ENCODE assay signal across 26 cellular contexts in genomic region chr13:96093296-96094006, GRCh38. TPM values are rescaled to one million over a fixed set of nuclear protein-coding genes. Genes with fewer than 3 reads are reported as not detected.
"Had no signal": no experiment of that assay in that cellular context is flagged by ENCODE, and none has a peak within 500 bp of the region (broad histone marks: within the 10 kb centered on the region; RNA-seq: fewer than 3 reads in every experiment).

No MANE protein-coding gene starts in this region.

- H3K4me1 Mint-ChIP-seq: activated naive CD8-positive, alpha-beta T cell treated with anti-CD3 and anti-CD28 coated beads, Interleukin-2, amount 50 U/mL, for 24 hours; T-helper 17 cell had no signal

- DNase-seq: activated B cell treated with CpG ODN at 0.5 μM for 24 hours; activated CD4-positive, alpha-beta memory T cell treated with anti-CD3 and anti-CD28 coated beads for 36 hours; activated CD4-positive, alpha-beta T cell treated with anti-CD3 and anti-CD28 coated beads for 36 hours; activated gamma-delta T cell; activated naive CD4-positive, alpha-beta T cell treated with anti-CD3 and anti-CD28 coated beads, Interleukin-2, amount 50 U/mL, for 16 hours; activated naive CD8-positive, alpha-beta T cell treated with anti-CD3 and anti-CD28 coated beads, Interleukin-2, amount 50 U/mL, for 24 hours; activated T-cell treated with anti-CD3 and anti-CD28 coated beads for 4 hours; effector CD8-positive, alpha-beta T cell; heart left ventricle; nephron progenitor cell; occipital lobe; posterior cingulate gyrus; small intestine; stimulated activated CD4-positive, alpha-beta T cell treated with anti-CD3 and anti-CD28 coated beads, Interleukin-15, amount 100 ng/mL, for 24 hours; stomach; T-helper 17 cell; transverse colon; uterus had no signal

- ATAC-seq: activated CD4-positive, alpha-beta T cell treated with anti-CD3 and anti-CD28 coated beads for 36 hours; activated naive CD8-positive, alpha-beta T cell treated with anti-CD3 and anti-CD28 coated beads, Interleukin-2, amount 50 U/mL, for 24 hours; heart left ventricle; sciatic nerve; stimulated activated memory B cell treated with anti-CD40 and anti-IgM and Interleukin-4, amounts not matched to agents 10 μg/mL and 1 μg/mL and 100 μg/mL, for 72 hours; T-helper 17 cell had no signal

- H3K9me3 ChIP-seq: heart left ventricle, stomach, suprapubic skin, transverse colon, uterus had no signal

- H3K36me3 ChIP-seq: heart left ventricle, stomach, suprapubic skin, transverse colon, uterus had no signal

- H3K36me3 Mint-ChIP-seq: memory B cell; stimulated activated memory B cell treated with anti-CD40 and anti-IgM and Interleukin-4, amounts not matched to agents 10 μg/mL and 1 μg/mL and 100 μg/mL, for 72 hours had no signal

- H3K4me3 ChIP-seq: heart left ventricle, stomach, suprapubic skin, transverse colon, uterus had no signal

- H3K4me3 Mint-ChIP-seq: activated B cell treated with CpG ODN at 0.5 μM for 24 hours; activated CD4-positive, alpha-beta memory T cell treated with anti-CD3 and anti-CD28 coated beads for 36 hours; activated CD4-positive, alpha-beta T cell treated with anti-CD3 and anti-CD28 coated beads for 36 hours; activated naive CD8-positive, alpha-beta T cell treated with anti-CD3 and anti-CD28 coated beads, Interleukin-2, amount 50 U/mL, for 24 hours; memory B cell; nephron progenitor cell; stimulated activated memory B cell treated with anti-CD40 and anti-IgM and Interleukin-4, amounts not matched to agents 10 μg/mL and 1 μg/mL and 100 μg/mL, for 72 hours had no signal

- H3K9me3 Mint-ChIP-seq: activated B cell treated with CpG ODN at 0.5 μM for 24 hours; activated CD4-positive, alpha-beta memory T cell treated with anti-CD3 and anti-CD28 coated beads for 36 hours; activated naive CD8-positive, alpha-beta T cell treated with anti-CD3 and anti-CD28 coated beads, Interleukin-2, amount 50 U/mL, for 24 hours; memory B cell; nephron progenitor cell; stimulated activated memory B cell treated with anti-CD40 and anti-IgM and Interleukin-4, amounts not matched to agents 10 μg/mL and 1 μg/mL and 100 μg/mL, for 72 hours had no signal

- H3K27ac Mint-ChIP-seq: activated B cell treated with CpG ODN at 0.5 μM for 24 hours; activated CD4-positive, alpha-beta memory T cell treated with anti-CD3 and anti-CD28 coated beads for 36 hours; activated CD4-positive, alpha-beta T cell treated with anti-CD3 and anti-CD28 coated beads for 36 hours; activated naive CD8-positive, alpha-beta T cell treated with anti-CD3 and anti-CD28 coated beads, Interleukin-2, amount 50 U/mL, for 24 hours; memory B cell; nephron progenitor cell; stimulated activated memory B cell treated with anti-CD40 and anti-IgM and Interleukin-4, amounts not matched to agents 10 μg/mL and 1 μg/mL and 100 μg/mL, for 72 hours; T-helper 17 cell had no signal

- H3K27ac ChIP-seq: epithelial cell of prostate, heart left ventricle, stomach, suprapubic skin, transverse colon, uterus had no signal

- H3K4me1 ChIP-seq: uterus had no signal

RNA-seq across cellular contexts. Expression of gene HS6ST3, which starts 3.5 kb away (rescaled TPM):
- total RNA-seq: activated B cell treated with CpG ODN at 0.5 μM for 24 hours; activated CD4-positive, alpha-beta memory T cell treated with anti-CD3 and anti-CD28 coated beads for 36 hours; activated CD4-positive, alpha-beta T cell treated with anti-CD3 and anti-CD28 coated beads for 36 hours; chondrocyte; liver; myocyte; T-helper 17 cell had no signal
